1 cellular context compared by ENCODE assay signal in the genomic region with DNA sequence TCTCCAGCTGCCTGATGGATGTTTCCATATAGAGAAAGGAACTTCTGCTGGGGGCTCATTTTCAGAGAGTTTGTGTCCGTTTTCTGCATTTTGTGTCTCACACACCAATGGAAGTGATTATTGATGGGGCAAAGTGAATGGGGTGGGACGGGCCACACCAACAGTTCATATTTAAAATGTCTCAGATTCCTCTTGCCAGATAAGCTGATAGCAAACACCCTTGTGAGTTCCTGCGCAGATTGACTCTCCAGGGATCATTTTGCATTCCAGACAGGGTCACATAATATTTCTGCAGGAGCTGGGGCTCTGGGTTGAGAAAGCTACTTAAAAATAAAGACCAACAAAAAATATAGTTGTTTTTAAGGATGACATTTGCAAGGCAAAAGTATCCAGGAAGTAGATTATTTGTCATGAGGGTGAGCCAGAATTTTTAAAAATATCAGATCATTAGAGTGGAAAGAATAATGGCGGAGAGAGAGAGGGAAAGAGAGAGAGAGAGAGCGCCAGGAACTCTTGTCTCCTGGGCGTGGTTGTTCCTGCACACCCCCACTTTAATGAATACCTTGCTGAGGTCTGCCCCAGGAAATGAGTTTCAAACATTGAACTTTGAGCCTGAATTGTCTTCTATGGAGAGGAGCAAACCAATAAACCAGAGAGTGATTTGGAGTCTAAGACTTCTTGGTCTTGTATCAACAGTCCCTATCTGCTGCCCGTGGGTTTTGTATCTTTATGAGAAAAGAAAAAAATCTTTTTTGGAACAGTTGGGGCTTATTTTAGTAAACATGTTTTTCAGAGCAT.
TF ChIP-seq lines count a peak whose summit lies in the region.

No MANE protein-coding gene starts in this region.

TF ChIP-seq in SK-N-SH, 30 proteins besides CTCF, POLR2A, EP300 and RAD21 (continued from another document):
- TF ChIP-seq, protein P1, sequence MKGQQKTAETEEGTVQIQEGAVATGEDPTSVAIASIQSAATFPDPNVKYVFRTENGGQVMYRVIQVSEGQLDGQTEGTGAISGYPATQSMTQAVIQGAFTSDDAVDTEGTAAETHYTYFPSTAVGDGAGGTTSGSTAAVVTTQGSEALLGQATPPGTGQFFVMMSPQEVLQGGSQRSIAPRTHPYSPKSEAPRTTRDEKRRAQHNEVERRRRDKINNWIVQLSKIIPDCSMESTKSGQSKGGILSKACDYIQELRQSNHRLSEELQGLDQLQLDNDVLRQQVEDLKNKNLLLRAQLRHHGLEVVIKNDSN (IDR thresholded peaks at IDR 0.05; ENCODE audit: borderline replicate concordance, low read depth): no peak
- TF ChIP-seq, protein P2, sequence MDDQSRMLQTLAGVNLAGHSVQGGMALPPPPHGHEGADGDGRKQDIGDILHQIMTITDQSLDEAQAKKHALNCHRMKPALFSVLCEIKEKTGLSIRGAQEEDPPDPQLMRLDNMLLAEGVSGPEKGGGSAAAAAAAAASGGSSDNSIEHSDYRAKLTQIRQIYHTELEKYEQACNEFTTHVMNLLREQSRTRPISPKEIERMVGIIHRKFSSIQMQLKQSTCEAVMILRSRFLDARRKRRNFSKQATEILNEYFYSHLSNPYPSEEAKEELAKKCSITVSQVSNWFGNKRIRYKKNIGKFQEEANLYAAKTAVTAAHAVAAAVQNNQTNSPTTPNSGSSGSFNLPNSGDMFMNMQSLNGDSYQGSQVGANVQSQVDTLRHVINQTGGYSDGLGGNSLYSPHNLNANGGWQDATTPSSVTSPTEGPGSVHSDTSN (IDR thresholded peaks at IDR 0.05): no peak
- TF ChIP-seq FOXM1 (IDR thresholded peaks at IDR 0.05; ENCODE audit: low read depth): no peak
- no peak for TF ChIP-seq JUND (IDR thresholded peaks at IDR 0.05)
- TF ChIP-seq, protein P3, sequence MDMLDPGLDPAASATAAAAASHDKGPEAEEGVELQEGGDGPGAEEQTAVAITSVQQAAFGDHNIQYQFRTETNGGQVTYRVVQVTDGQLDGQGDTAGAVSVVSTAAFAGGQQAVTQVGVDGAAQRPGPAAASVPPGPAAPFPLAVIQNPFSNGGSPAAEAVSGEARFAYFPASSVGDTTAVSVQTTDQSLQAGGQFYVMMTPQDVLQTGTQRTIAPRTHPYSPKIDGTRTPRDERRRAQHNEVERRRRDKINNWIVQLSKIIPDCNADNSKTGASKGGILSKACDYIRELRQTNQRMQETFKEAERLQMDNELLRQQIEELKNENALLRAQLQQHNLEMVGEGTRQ (IDR thresholded peaks at IDR 0.05; ENCODE audit: borderline replicate concordance, low read depth, low read length): no peak
- no peak for TF ChIP-seq EZH2phosphoT487 (IDR thresholded peaks at IDR 0.05; ENCODE audit: borderline replicate concordance, low read depth)
- no peak for TF ChIP-seq SMC3 (IDR thresholded peaks at IDR 0.05; ENCODE audit: low read depth, low read length)
